In the genomic region with DNA sequence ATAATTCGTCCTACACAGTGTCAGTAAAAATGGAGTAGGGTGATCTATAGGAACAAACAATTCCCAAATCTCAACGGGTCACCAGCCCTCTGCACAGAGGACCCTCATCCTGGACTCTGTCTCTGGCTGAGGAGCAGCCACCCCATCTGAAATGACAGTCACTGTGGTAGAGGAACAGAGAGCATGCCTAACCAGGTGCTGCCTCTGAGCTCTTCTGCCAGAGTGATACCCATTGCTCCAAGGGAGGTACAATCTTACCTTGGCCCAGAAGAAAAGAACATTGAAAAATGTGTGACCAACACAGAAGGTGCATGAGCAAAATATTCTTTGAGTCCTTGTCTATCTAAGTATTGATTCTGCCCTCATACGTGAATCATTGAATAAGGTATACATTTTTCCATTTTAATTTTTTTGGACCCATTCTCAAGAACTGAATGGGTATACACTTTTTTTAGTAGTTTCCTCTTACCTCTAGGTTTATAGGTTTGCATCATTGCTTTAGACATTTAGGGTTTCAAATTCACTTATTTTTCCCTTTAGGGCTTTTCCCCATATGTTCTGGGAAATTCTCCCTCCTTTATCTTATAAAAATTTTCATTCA, we compare ENCODE assay signal across 16 cellular contexts. TPM values are rescaled to one million over a fixed set of nuclear protein-coding genes. Genes with fewer than 3 reads are reported as not detected.
DNase-seq lines count a peak whose midpoint lies in the region; ATAC-seq and TF ChIP-seq lines count a peak whose summit lies in the region.
"Had no signal": no experiment of that assay in that cellular context is flagged by ENCODE, and none has a peak within 500 bp of the region (broad histone marks: within the 10 kb centered on the region; RNA-seq: fewer than 3 reads in every experiment).

No MANE protein-coding gene starts in this region.

- intact Hi-C loops in CD4-positive, alpha-beta T cell (cut with DNase I, micrococcal nuclease): loop anchor here in 1 of 2 experiments (5.0 kb wide), 1 partner anchor 38 kb away; no protein-coding TSS in a partner anchor

- POLR2A ChIA-PET in CD4-positive, alpha-beta T cell (lab: Charles Lee): no interaction called here

- H3K27ac ChIP-seq in CD4-positive, alpha-beta T cell (ENCODE audit: low read depth, low read length): no peak overlapping the region
- H3K27ac ChIP-seq: heart left ventricle, lower lobe of right lung had no signal

- CTCF ChIA-PET in CD4-positive, alpha-beta T cell (lab: Charles Lee): no interaction called here

- no peak for DNase-seq in activated T-cell treated with anti-CD3 and anti-CD28 coated beads, Interleukin-2, amount 50 U/mL, for 24 hours
- DNase-seq in activated T-cell treated with anti-CD3 and anti-CD28 coated beads, Interleukin-2, amount 50 U/mL, for 48 hours: no peak
- DNase-seq in stimulated activated naive B cell treated with anti-CD40 and anti-IgM and Interleukin-4, amounts not matched to agents 10 μg/mL and 1 μg/mL and 100 μg/mL, for 72 hours: no peak
- DNase-seq in CD4-positive, alpha-beta T cell: no peak
- no peak for DNase-seq in ureter (ENCODE audit: low spot score)
- DNase-seq in stimulated activated CD4-positive, alpha-beta T cell treated with anti-CD3 and anti-CD28 coated beads, Interleukin-2, amount 100 ng/mL, for 24 hours: no peak
- DNase-seq: caudate nucleus, DND-41, heart left ventricle, lower lobe of right lung, NCI-H1105 treated with DMSO at 0.1 percent for 48 hours, NCI-H510A treated with DMSO at 0.1 percent for 48 hours, SIG-M5 had no signal

- peak overlapping the region; percentile 58 for H3K4me3 Mint-ChIP-seq in activated T-cell treated with anti-CD3 and anti-CD28 coated beads, Interleukin-2, amount 50 U/mL, for 24 hours
- peak overlapping the region; percentile 79 to 80 for H3K4me3 Mint-ChIP-seq in stimulated activated naive B cell treated with anti-CD40 and anti-IgM and Interleukin-4, amounts not matched to agents 10 μg/mL and 1 μg/mL and 100 μg/mL, for 72 hours
- no peak overlapping the region for H3K4me3 Mint-ChIP-seq in CD4-positive, alpha-beta T cell
- H3K4me3 Mint-ChIP-seq: type B pancreatic cell had no signal

- peak overlapping the region; percentile 95 for H3K27ac Mint-ChIP-seq in activated T-cell treated with anti-CD3 and anti-CD28 coated beads, Interleukin-2, amount 50 U/mL, for 24 hours
- H3K27ac Mint-ChIP-seq in stimulated activated naive B cell treated with anti-CD40 and anti-IgM and Interleukin-4, amounts not matched to agents 10 μg/mL and 1 μg/mL and 100 μg/mL, for 72 hours: peak overlapping the region; percentile 83
- no peak overlapping the region for H3K27ac Mint-ChIP-seq in CD4-positive, alpha-beta T cell
- H3K27ac Mint-ChIP-seq: type B pancreatic cell had no signal

- peaks cover 80% of the 10 kb centered on the region for H3K36me3 Mint-ChIP-seq in activated T-cell treated with anti-CD3 and anti-CD28 coated beads, Interleukin-2, amount 50 U/mL, for 24 hours (ENCODE audit: low read depth)
- peaks cover 51 to 64% of the 10 kb centered on the region in 2 donors for H3K36me3 Mint-ChIP-seq in stimulated activated naive B cell treated with anti-CD40 and anti-IgM and Interleukin-4, amounts not matched to agents 10 μg/mL and 1 μg/mL and 100 μg/mL, for 72 hours
- peaks cover 81% of the 10 kb centered on the region for H3K36me3 Mint-ChIP-seq in CD4-positive, alpha-beta T cell (ENCODE audit: low read depth)
- H3K36me3 Mint-ChIP-seq: type B pancreatic cell had no signal

- no peaks in the 10 kb centered on the region for H3K27me3 ChIP-seq in CD4-positive, alpha-beta T cell (ENCODE audit: control insufficient read depth, insufficient read depth, low read length)
- H3K27me3 ChIP-seq: heart left ventricle had no signal

- H3K27me3 Mint-ChIP-seq in activated T-cell treated with anti-CD3 and anti-CD28 coated beads, Interleukin-2, amount 50 U/mL, for 24 hours: no peaks in the 10 kb centered on the region
- H3K27me3 Mint-ChIP-seq in stimulated activated naive B cell treated with anti-CD40 and anti-IgM and Interleukin-4, amounts not matched to agents 10 μg/mL and 1 μg/mL and 100 μg/mL, for 72 hours: no peaks in the 10 kb centered on the region
- H3K27me3 Mint-ChIP-seq in CD4-positive, alpha-beta T cell: no peaks in the 10 kb centered on the region
- H3K27me3 Mint-ChIP-seq: type B pancreatic cell had no signal

- peaks cover 14% of the 10 kb centered on the region for H3K9me3 ChIP-seq in CD4-positive, alpha-beta T cell (ENCODE audit: control insufficient read depth, low read length)
- H3K9me3 ChIP-seq: lower lobe of right lung had no signal

- H3K9me3 Mint-ChIP-seq in activated T-cell treated with anti-CD3 and anti-CD28 coated beads, Interleukin-2, amount 50 U/mL, for 24 hours: no peaks in the 10 kb centered on the region
- H3K9me3 Mint-ChIP-seq in stimulated activated naive B cell treated with anti-CD40 and anti-IgM and Interleukin-4, amounts not matched to agents 10 μg/mL and 1 μg/mL and 100 μg/mL, for 72 hours: peaks cover 3 to 5% of the 10 kb centered on the region in 2 donors
- H3K9me3 Mint-ChIP-seq in CD4-positive, alpha-beta T cell: peaks cover 7% of the 10 kb centered on the region
- H3K9me3 Mint-ChIP-seq: type B pancreatic cell had no signal

- no peak for TF ChIP-seq CTCF in CD4-positive, alpha-beta T cell (IDR thresholded peaks at IDR 0.05)

- peak; percentile 79 for ATAC-seq in GM21576 (IDR thresholded peaks at IDR 0.05; ENCODE audit: unreplicated experiment)
- ATAC-seq in HG03565 (IDR thresholded peaks at IDR 0.05; ENCODE audit: unreplicated experiment): peak; percentile 46
- peak; percentile 75 to 80 for ATAC-seq in stimulated activated naive B cell treated with anti-CD40 and anti-IgM and Interleukin-4, amounts not matched to agents 10 μg/mL and 1 μg/mL and 100 μg/mL, for 72 hours (replicated peaks)
- no peak for ATAC-seq in CD4-positive, alpha-beta T cell (ENCODE audit: poor library complexity)
- ATAC-seq: heart left ventricle, lower lobe of right lung had no signal

- peaks cover 59% of the 10 kb centered on the region for H3K4me1 Mint-ChIP-seq in activated T-cell treated with anti-CD3 and anti-CD28 coated beads, Interleukin-2, amount 50 U/mL, for 24 hours (ENCODE audit: low read depth)
- peaks cover 34 to 63% of the 10 kb centered on the region in 2 donors for H3K4me1 Mint-ChIP-seq in stimulated activated naive B cell treated with anti-CD40 and anti-IgM and Interleukin-4, amounts not matched to agents 10 μg/mL and 1 μg/mL and 100 μg/mL, for 72 hours
- peaks cover 38% of the 10 kb centered on the region for H3K4me1 Mint-ChIP-seq in CD4-positive, alpha-beta T cell (ENCODE audit: low read depth)

RNA-seq across cellular contexts. Expression of a gene that starts 8.7 kb away (rescaled TPM):
- 10 to 100 TPM; 51.2 to 55.1 TPM for total RNA-seq in CD4-positive, alpha-beta T cell
- total RNA-seq in ureter: 2.7 TPM

RNA-seq across cellular contexts. Expression of a gene that starts 14.4 kb away (rescaled TPM):
- 10 to 100 TPM; 59.4 to 63.7 TPM for total RNA-seq in CD4-positive, alpha-beta T cell
- 26.1 TPM for total RNA-seq in ureter

Comparison
In these comparisons a context has a peak if more than half of its experiments do, and no peak if none do; other contexts are left out.
1. RNA of a gene that starts 8.7 kb away (total RNA-seq): 51.2 to 55.1 TPM in CD4-positive, alpha-beta T cell; 2.7 TPM in ureter (single experiment); every median in the first group is over 10 times any median in the second.